In the genomic region with DNA sequence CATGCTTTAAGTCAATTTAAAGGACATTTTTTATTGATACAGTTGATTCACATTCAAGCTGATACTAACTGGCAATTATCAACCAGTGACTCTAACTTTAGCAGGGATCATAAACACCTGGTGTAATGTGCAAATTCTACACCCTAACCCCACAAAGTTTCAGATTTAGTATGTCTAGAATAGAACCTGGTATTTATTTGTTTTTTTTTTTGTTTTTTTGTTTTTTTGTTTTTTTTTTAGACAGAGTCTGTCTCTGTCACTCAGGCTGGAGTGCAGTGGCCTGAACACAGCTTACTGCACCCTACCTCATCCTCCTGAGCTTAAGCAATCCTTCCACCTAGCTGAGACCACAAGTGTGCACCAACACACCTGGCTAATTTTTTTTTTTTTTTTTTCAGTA, we compare ENCODE assay signal across 1 cellular context.
TF ChIP-seq lines count a peak whose summit lies in the region.

No MANE protein-coding gene starts in this region.

TF ChIP-seq in GM12878, 131 proteins besides CTCF, POLR2A, EP300 and RAD21 (continued from another document):
- TF ChIP-seq CEBPZ (IDR thresholded peaks at IDR 0.05; ENCODE audit: low read depth, low read length) (no peak), CREM (IDR thresholded peaks at IDR 0.05; ENCODE audit: low read depth) (no peak), MTA2 (IDR thresholded peaks at IDR 0.05; ENCODE audit: low read depth) (peak; percentile 82), IKZF2 (IDR thresholded peaks at IDR 0.05) (peak; percentile 40 to 43; a peak in 2 of 4 replicates), PML (IDR thresholded peaks at IDR 0.05; ENCODE audit: low read length) (no peak), E2F8 (IDR thresholded peaks at IDR 0.05; ENCODE audit: low read depth, partially characterized antibody) (no peak), BCL3 (IDR thresholded peaks at IDR 0.05; ENCODE audit: borderline replicate concordance, insufficient read depth, low read depth, low read length, poor library complexity, severe bottlenecking) (no peak), BCL11A (IDR thresholded peaks at IDR 0.05; ENCODE audit: low read depth, low read length) (no peak), ATF3 (IDR thresholded peaks at IDR 0.05; ENCODE audit: borderline replicate concordance, extremely low read depth, low read depth, low read length) (no peak), RUNX3 (IDR thresholded peaks at IDR 0.05; ENCODE audit: low read length) (peak; percentile 36; the same call in 1 of the 2 replicates), E2F4 (IDR thresholded peaks at IDR 0.05; ENCODE audit: low read depth, low read length) (no peak), SREBF2 (IDR thresholded peaks at IDR 0.05; ENCODE audit: low read length) (no peak), SREBF1 (IDR thresholded peaks at IDR 0.05; ENCODE audit: low read length) (no peak)
- TF ChIP-seq, protein P1, sequence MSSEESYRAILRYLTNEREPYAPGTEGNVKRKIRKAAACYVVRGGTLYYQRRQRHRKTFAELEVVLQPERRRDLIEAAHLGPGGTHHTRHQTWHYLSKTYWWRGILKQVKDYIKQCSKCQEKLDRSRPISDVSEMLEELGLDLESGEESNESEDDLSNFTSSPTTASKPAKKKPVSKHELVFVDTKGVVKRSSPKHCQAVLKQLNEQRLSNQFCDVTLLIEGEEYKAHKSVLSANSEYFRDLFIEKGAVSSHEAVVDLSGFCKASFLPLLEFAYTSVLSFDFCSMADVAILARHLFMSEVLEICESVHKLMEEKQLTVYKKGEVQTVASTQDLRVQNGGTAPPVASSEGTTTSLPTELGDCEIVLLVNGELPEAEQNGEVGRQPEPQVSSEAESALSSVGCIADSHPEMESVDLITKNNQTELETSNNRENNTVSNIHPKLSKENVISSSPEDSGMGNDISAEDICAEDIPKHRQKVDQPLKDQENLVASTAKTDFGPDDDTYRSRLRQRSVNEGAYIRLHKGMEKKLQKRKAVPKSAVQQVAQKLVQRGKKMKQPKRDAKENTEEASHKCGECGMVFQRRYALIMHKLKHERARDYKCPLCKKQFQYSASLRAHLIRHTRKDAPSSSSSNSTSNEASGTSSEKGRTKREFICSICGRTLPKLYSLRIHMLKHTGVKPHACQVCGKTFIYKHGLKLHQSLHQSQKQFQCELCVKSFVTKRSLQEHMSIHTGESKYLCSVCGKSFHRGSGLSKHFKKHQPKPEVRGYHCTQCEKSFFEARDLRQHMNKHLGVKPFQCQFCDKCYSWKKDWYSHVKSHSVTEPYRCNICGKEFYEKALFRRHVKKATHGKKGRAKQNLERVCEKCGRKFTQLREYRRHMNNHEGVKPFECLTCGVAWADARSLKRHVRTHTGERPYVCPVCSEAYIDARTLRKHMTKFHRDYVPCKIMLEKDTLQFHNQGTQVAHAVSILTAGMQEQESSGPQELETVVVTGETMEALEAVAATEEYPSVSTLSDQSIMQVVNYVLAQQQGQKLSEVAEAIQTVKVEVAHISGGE (CRISPR knock-in tag; IDR thresholded peaks at IDR 0.05) = no peak
- TF ChIP-seq, protein P2, sequence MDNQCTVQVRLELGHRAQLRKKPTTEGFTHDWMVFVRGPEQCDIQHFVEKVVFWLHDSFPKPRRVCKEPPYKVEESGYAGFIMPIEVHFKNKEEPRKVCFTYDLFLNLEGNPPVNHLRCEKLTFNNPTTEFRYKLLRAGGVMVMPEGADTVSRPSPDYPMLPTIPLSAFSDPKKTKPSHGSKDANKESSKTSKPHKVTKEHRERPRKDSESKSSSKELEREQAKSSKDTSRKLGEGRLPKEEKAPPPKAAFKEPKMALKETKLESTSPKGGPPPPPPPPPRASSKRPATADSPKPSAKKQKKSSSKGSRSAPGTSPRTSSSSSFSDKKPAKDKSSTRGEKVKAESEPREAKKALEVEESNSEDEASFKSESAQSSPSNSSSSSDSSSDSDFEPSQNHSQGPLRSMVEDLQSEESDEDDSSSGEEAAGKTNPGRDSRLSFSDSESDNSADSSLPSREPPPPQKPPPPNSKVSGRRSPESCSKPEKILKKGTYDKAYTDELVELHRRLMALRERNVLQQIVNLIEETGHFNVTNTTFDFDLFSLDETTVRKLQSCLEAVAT (IDR thresholded peaks at IDR 0.05) = peak; percentile 46; the same call in 1 of the 2 replicates
- TF ChIP-seq, protein P3, sequence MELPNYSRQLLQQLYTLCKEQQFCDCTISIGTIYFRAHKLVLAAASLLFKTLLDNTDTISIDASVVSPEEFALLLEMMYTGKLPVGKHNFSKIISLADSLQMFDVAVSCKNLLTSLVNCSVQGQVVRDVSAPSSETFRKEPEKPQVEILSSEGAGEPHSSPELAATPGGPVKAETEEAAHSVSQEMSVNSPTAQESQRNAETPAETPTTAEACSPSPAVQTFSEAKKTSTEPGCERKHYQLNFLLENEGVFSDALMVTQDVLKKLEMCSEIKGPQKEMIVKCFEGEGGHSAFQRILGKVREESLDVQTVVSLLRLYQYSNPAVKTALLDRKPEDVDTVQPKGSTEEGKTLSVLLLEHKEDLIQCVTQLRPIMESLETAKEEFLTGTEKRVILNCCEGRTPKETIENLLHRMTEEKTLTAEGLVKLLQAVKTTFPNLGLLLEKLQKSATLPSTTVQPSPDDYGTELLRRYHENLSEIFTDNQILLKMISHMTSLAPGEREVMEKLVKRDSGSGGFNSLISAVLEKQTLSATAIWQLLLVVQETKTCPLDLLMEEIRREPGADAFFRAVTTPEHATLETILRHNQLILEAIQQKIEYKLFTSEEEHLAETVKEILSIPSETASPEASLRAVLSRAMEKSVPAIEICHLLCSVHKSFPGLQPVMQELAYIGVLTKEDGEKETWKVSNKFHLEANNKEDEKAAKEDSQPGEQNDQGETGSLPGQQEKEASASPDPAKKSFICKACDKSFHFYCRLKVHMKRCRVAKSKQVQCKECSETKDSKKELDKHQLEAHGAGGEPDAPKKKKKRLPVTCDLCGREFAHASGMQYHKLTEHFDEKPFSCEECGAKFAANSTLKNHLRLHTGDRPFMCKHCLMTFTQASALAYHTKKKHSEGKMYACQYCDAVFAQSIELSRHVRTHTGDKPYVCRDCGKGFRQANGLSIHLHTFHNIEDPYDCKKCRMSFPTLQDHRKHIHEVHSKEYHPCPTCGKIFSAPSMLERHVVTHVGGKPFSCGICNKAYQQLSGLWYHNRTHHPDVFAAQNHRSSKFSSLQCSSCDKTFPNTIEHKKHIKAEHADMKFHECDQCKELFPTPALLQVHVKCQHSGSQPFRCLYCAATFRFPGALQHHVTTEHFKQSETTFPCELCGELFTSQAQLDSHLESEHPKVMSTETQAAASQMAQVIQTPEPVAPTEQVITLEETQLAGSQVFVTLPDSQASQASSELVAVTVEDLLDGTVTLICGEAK (IDR thresholded peaks at IDR 0.05; ENCODE audit: borderline replicate concordance) = no peak
- TF ChIP-seq, protein P4, sequence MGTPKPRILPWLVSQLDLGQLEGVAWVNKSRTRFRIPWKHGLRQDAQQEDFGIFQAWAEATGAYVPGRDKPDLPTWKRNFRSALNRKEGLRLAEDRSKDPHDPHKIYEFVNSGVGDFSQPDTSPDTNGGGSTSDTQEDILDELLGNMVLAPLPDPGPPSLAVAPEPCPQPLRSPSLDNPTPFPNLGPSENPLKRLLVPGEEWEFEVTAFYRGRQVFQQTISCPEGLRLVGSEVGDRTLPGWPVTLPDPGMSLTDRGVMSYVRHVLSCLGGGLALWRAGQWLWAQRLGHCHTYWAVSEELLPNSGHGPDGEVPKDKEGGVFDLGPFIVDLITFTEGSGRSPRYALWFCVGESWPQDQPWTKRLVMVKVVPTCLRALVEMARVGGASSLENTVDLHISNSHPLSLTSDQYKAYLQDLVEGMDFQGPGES (IDR thresholded peaks at IDR 0.05) = no peak
